ENCODE assay signal across 8 cellular contexts in genomic region chr12:14258468-14258947, GRCh38.
DNase-seq lines count a peak whose midpoint lies in the region; ATAC-seq and TF ChIP-seq lines count a peak whose summit lies in the region.

No MANE protein-coding gene starts in this region.

- no peaks in the 10 kb centered on the region for H3K79me1 ChIP-seq in mesendoderm (ENCODE audit: low read length)

- peaks cover 15% of the 10 kb centered on the region for H3K4me1 ChIP-seq in mesendoderm (ENCODE audit: control insufficient read depth, low read depth, low read length)
- peaks cover 0 to 60% (median 34%) of the 10 kb centered on the region in 4 donors for H3K4me1 ChIP-seq in tibial artery

- no peak overlapping the region for H3K4me3 Mint-ChIP-seq in activated CD8-positive, alpha-beta memory T cell treated with anti-CD3 and anti-CD28 coated beads, Interleukin-2, amount 10 ng/mL, durations not matched to agents 7 days and 5 days
- H3K4me3 Mint-ChIP-seq in activated naive CD8-positive, alpha-beta T cell treated with anti-CD3 and anti-CD28 coated beads, Interleukin-2, amount 10 ng/mL, durations not matched to agents 7 days and 5 days, result peak overlapping the region; percentile 74

- ATAC-seq in activated CD8-positive, alpha-beta memory T cell treated with anti-CD3 and anti-CD28 coated beads, Interleukin-2, amount 10 ng/mL, durations not matched to agents 7 days and 5 days, result no peak
- ATAC-seq in activated naive CD8-positive, alpha-beta T cell treated with anti-CD3 and anti-CD28 coated beads, Interleukin-2, amount 10 ng/mL, durations not matched to agents 7 days and 5 days (ENCODE audit: low read depth), result no peak
- ATAC-seq in HG03280 (IDR thresholded peaks at IDR 0.05; ENCODE audit: unreplicated experiment), result no peak

- peak overlapping the region; percentile 100 for H3K27ac Mint-ChIP-seq in activated CD8-positive, alpha-beta memory T cell treated with anti-CD3 and anti-CD28 coated beads, Interleukin-2, amount 10 ng/mL, durations not matched to agents 7 days and 5 days
- H3K27ac Mint-ChIP-seq in activated naive CD8-positive, alpha-beta T cell treated with anti-CD3 and anti-CD28 coated beads, Interleukin-2, amount 10 ng/mL, durations not matched to agents 7 days and 5 days, result peak overlapping the region; percentile 97

- POLR2A ChIA-PET in activated naive CD8-positive, alpha-beta T cell treated with anti-CD3 and anti-CD28 coated beads, Interleukin-2, amount 10 ng/mL, durations not matched to agents 7 days and 5 days (lab: Charles Lee), result interaction anchor here (0.6 to 2.3 kb wide), 14 partner anchors 14 to 1542 kb away, joined by 3 to 32 read pairs (median 6); partner anchors contain the start of genes ATF7IP and CDKN1B

- H3K4me3 ChIP-seq in mesendoderm (ENCODE audit: low read length), result no peak overlapping the region
- H3K4me3 ChIP-seq in tibial artery, result peak overlapping the region in 1 of 2 donors; percentile 34

- peak overlapping the region; percentile 71 for H2AK5ac ChIP-seq in mesendoderm (ENCODE audit: low read length)

- CTCF ChIA-PET in activated CD8-positive, alpha-beta memory T cell treated with anti-CD3 and anti-CD28 coated beads, Interleukin-2, amount 10 ng/mL, durations not matched to agents 7 days and 5 days (lab: Charles Lee), result interaction anchor here (0.9 to 3.4 kb wide), 13 partner anchors 15 to 698 kb away, joined by 3 to 28 read pairs (median 8); partner anchors contain the start of gene ATF7IP

- H3K4ac ChIP-seq in mesendoderm (ENCODE audit: low read depth, low read length), result peak overlapping the region; percentile 97

- peak overlapping the region; percentile 86 for H2BK120ac ChIP-seq in mesendoderm (ENCODE audit: low read depth, low read length)

- peaks cover 46% of the 10 kb centered on the region for H3K4me1 Mint-ChIP-seq in activated CD8-positive, alpha-beta memory T cell treated with anti-CD3 and anti-CD28 coated beads, Interleukin-2, amount 10 ng/mL, durations not matched to agents 7 days and 5 days
- H3K4me1 Mint-ChIP-seq in activated naive CD8-positive, alpha-beta T cell treated with anti-CD3 and anti-CD28 coated beads, Interleukin-2, amount 10 ng/mL, durations not matched to agents 7 days and 5 days, result peaks cover 37% of the 10 kb centered on the region

- no peaks in the 10 kb centered on the region for H3K9me3 ChIP-seq in tibial artery

- peak overlapping the region; percentile 0 for H2BK15ac ChIP-seq in mesendoderm (replicated peaks; ENCODE audit: low read depth)

- H3K23ac ChIP-seq in mesendoderm (ENCODE audit: low read length), result no peak overlapping the region

- WGBS in mesendoderm (ENCODE audit: extremely low coverage, insufficient coverage, low lambda C conversion rate), result no CpG with 5 or more reads among the region's 4 CpGs

- H3K56ac ChIP-seq in mesendoderm (ENCODE audit: low read length), result peak overlapping the region; percentile 82

- peak overlapping the region; percentile 78 for H3K27ac ChIP-seq in mesendoderm (ENCODE audit: low read depth, low read length)
- H3K27ac ChIP-seq in tibial artery, result peak overlapping the region; percentile 79 to 84

- no peak for TF ChIP-seq CTCF in tibial artery (IDR thresholded peaks at IDR 0.05)

- peak overlapping the region; percentile 97 for H2BK5ac ChIP-seq in mesendoderm (ENCODE audit: low read length)

- no peak overlapping the region for H3K4me2 ChIP-seq in mesendoderm (ENCODE audit: low read length)

- DNase-seq in activated CD8-positive, alpha-beta memory T cell treated with anti-CD3 and anti-CD28 coated beads, Interleukin-2, amount 10 ng/mL, durations not matched to agents 7 days and 5 days, result no peak
- no peak for DNase-seq in activated CD8-positive, alpha-beta memory T cell treated with anti-CD3 and anti-CD28 coated beads for 24 hours
- DNase-seq in activated naive CD8-positive, alpha-beta T cell treated with anti-CD3 and anti-CD28 coated beads, Interleukin-2, amount 10 ng/mL, durations not matched to agents 7 days and 5 days, result no peak
- DNase-seq in mesendoderm (peak; percentile 42), tibial artery (no peak), posterior vena cava (ENCODE audit: low spot score) (no peak), NCI-H2196 (lab: John Stamatoyannopoulos, UW; ENCODE audit: unreplicated experiment) (no peak)

- no peaks in the 10 kb centered on the region for H3K79me2 ChIP-seq in mesendoderm (ENCODE audit: control insufficient read depth, insufficient read depth, low read length)

- no peaks in the 10 kb centered on the region for H3K27me3 Mint-ChIP-seq in activated CD8-positive, alpha-beta memory T cell treated with anti-CD3 and anti-CD28 coated beads, Interleukin-2, amount 10 ng/mL, durations not matched to agents 7 days and 5 days
- H3K27me3 Mint-ChIP-seq in activated naive CD8-positive, alpha-beta T cell treated with anti-CD3 and anti-CD28 coated beads, Interleukin-2, amount 10 ng/mL, durations not matched to agents 7 days and 5 days, result no peaks in the 10 kb centered on the region

- peak overlapping the region; percentile 82 for H3K18ac ChIP-seq in mesendoderm (ENCODE audit: low read length)

- no peak overlapping the region for H4K8ac ChIP-seq in mesendoderm (ENCODE audit: low read depth, low read length)

- H3K9me3 Mint-ChIP-seq in activated CD8-positive, alpha-beta memory T cell treated with anti-CD3 and anti-CD28 coated beads, Interleukin-2, amount 10 ng/mL, durations not matched to agents 7 days and 5 days (ENCODE audit: low read depth), result peaks cover 15% of the 10 kb centered on the region
- peaks cover 11% of the 10 kb centered on the region for H3K9me3 Mint-ChIP-seq in activated naive CD8-positive, alpha-beta T cell treated with anti-CD3 and anti-CD28 coated beads, Interleukin-2, amount 10 ng/mL, durations not matched to agents 7 days and 5 days

- H3K36me3 ChIP-seq in mesendoderm (ENCODE audit: control insufficient read depth, insufficient read depth, low read length) (no peaks in the 10 kb centered on the region), tibial artery (no peaks in the 10 kb centered on the region)

- H4K5ac ChIP-seq in mesendoderm (ENCODE audit: low read length), result peak overlapping the region; percentile 98

- H3K36me3 Mint-ChIP-seq in activated CD8-positive, alpha-beta memory T cell treated with anti-CD3 and anti-CD28 coated beads, Interleukin-2, amount 10 ng/mL, durations not matched to agents 7 days and 5 days, result peaks cover 25% of the 10 kb centered on the region
- H3K36me3 Mint-ChIP-seq in activated naive CD8-positive, alpha-beta T cell treated with anti-CD3 and anti-CD28 coated beads, Interleukin-2, amount 10 ng/mL, durations not matched to agents 7 days and 5 days, result peaks cover 22% of the 10 kb centered on the region

- intact Hi-C loops in tibial artery (cut with DNase I; ENCODE audit: low total_unique reads) (loop anchor here (10.0 kb wide), 1 partner anchor 126 kb away; no protein-coding TSS in a partner anchor), posterior vena cava (cut with DNase I) (loop anchor here (5.0 to 10.0 kb wide), 2 partner anchors 109 to 126 kb away; partner anchors contain the start of gene ATF7IP (in 1 of the 2))

- H3K9ac ChIP-seq in mesendoderm (ENCODE audit: low read length), result peak overlapping the region; percentile 45

- no peaks in the 10 kb centered on the region for H3K27me3 ChIP-seq in mesendoderm (ENCODE audit: insufficient read depth, low read length, poor library complexity)
- H3K27me3 ChIP-seq in tibial artery, result no peaks in the 10 kb centered on the region
